Comparison of ENCODE assay signal across 8 cellular contexts in the genomic region with DNA sequence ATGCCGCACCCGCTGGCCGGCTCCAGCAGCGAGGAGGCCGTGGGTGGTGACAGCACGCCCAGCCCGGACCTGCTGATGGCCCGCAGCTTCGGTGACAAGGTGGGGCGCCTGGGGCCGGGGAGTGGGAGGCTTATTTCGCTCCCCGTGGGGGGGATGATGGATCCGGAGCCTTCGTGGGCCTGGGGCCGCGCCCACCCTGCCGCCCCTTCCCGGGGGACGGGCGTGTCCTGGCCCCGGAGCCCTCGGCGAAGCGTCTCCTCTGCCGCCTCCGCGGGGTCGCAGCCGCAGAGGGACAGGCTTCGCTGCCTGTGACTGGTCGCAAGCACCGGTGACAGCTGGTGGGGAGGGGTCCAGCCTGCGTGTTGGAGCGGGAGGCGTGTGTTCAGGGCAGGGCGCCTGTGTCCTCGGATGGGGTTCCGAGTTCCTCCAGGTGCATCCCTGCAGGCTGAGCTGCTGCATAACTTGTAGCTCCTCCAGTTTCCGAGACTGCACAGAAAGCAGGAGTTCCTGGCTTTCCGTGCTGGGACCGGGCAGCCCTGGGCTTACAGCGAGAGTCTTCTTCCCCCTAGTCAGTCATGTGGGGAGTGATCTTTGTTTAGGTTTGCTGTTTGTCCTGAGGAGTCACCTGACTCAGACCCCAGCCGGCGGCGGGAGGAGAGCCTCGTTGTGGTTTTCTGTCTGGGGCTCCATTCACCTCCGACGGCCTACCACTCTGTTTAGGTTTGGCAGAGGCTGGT. TPM values are rescaled to one million over a fixed set of nuclear protein-coding genes. Genes with fewer than 3 reads are reported as not detected.
A peak's percentile ranks its signal among the peaks of the same experiment; 100 is the strongest.
DNase-seq lines count a peak whose midpoint lies in the region; ATAC-seq and TF ChIP-seq lines count a peak whose summit lies in the region.

No MANE protein-coding gene starts in this region.

- peak overlapping the region; percentile 99 for H3K4me3 ChIP-seq in SJCRH30
- H3K4me3 ChIP-seq in adipocyte (ENCODE audit: low read length): peak overlapping the region; percentile 92
- H3K4me3 ChIP-seq in cardiac muscle cell: peak overlapping the region; percentile 95

- H3K27ac ChIP-seq in SJCRH30: peak overlapping the region; percentile 10; the same call in 1 of the 2 replicates
- H3K27ac ChIP-seq in cardiac muscle cell: peak overlapping the region; percentile 25

- peak overlapping the region; percentile 85 for H3K4me3 Mint-ChIP-seq in osteocyte (ENCODE audit: unreplicated experiment)

- ATAC-seq in GM21723 (IDR thresholded peaks at IDR 0.05; ENCODE audit: unreplicated experiment) (peak; percentile 47), GM19463 (IDR thresholded peaks at IDR 0.05; ENCODE audit: unreplicated experiment) (no peak)

- TF ChIP-seq CTCF in cardiac muscle cell (IDR thresholded peaks at IDR 0.05; ENCODE audit: low read depth, low read length) (no peak), osteocyte (IDR thresholded peaks at IDR 0.05) (no peak)

- in situ Hi-C loops in KBM-7 (cut with MboI; ENCODE audit: low pct_unique_long_range_greater_than_20kb, low sequenced_read_pairs): no loop called here

- peak overlapping the region; percentile 86 for H3K9ac ChIP-seq in adipocyte (ENCODE audit: low read length)

- DNase-seq in DMS79 treated with DMSO at 0.1 percent for 48 hours (lab: John Stamatoyannopoulos, UW) (peak; percentile 68), KBM-7 (peak; percentile 83), SJCRH30 (peak; percentile 71 to 78), adipocyte (ENCODE audit: low read depth) (peak; percentile 78), cardiac muscle cell (ENCODE audit: low read depth in 1 of 2, low spot score in 1 of 2) (peak; percentile 69 to 73), osteocyte (ENCODE audit: extremely low spot score, unreplicated experiment) (peak; percentile 86)

- H3K36me3 ChIP-seq in SJCRH30 (no peaks in the 10 kb centered on the region), adipocyte (ENCODE audit: control insufficient read depth, insufficient read depth, low read length, severe bottlenecking) (no peaks in the 10 kb centered on the region), cardiac muscle cell (no peaks in the 10 kb centered on the region)

- peaks cover 44% of the 10 kb centered on the region for H3K4me1 Mint-ChIP-seq in osteocyte (ENCODE audit: unreplicated experiment)

- peak overlapping the region; percentile 88 for H3K27ac Mint-ChIP-seq in osteocyte (ENCODE audit: unreplicated experiment)

- H3K27me3 ChIP-seq in SJCRH30 (no peaks in the 10 kb centered on the region), adipocyte (replicated peaks; ENCODE audit: control insufficient read depth, insufficient read depth, low read length) (no peaks in the 10 kb centered on the region), cardiac muscle cell (no peaks in the 10 kb centered on the region)

- H3K9me3 Mint-ChIP-seq in osteocyte (ENCODE audit: unreplicated experiment): no peaks in the 10 kb centered on the region

- H3K9me3 ChIP-seq in SJCRH30 (replicated peaks) (no peaks in the 10 kb centered on the region), adipocyte (ENCODE audit: control insufficient read depth, low read length) (no peaks in the 10 kb centered on the region), cardiac muscle cell (ENCODE audit: low read depth) (no peaks in the 10 kb centered on the region)

- peaks cover 7% of the 10 kb centered on the region; the same call in 1 of the 2 replicates for H3K4me1 ChIP-seq in SJCRH30
- H3K4me1 ChIP-seq in adipocyte (ENCODE audit: control insufficient read depth, insufficient read depth, low read length): peaks cover 58% of the 10 kb centered on the region
- no peaks in the 10 kb centered on the region for H3K4me1 ChIP-seq in cardiac muscle cell (ENCODE audit: low read depth)

- H3K27me3 Mint-ChIP-seq in osteocyte (ENCODE audit: unreplicated experiment): no peaks in the 10 kb centered on the region

- H3K36me3 Mint-ChIP-seq in osteocyte (ENCODE audit: unreplicated experiment): peaks cover 3% of the 10 kb centered on the region

RNA-seq across cellular contexts. Expression of a gene that starts 0.7 kb away (rescaled TPM):
- total RNA-seq in SJCRH30 (2014; rRNA removed; shearing (Covaris generic)): 23.3 and 24.8 TPM in 2 replicates
- 5.9 and 8.3 TPM in 2 replicates for total RNA-seq in cardiac muscle cell
- polyA plus RNA-seq in cardiac muscle cell: 3.1 and 3.4 TPM in 2 replicates
- total RNA-seq in osteocyte: 18.2 and 19.0 TPM in 2 replicates

RNA-seq across cellular contexts. Expression of a gene that starts 33.3 kb away (rescaled TPM):
- total RNA-seq in SJCRH30 (2014; rRNA removed; shearing (Covaris generic)): 36.4 and 43.8 TPM in 2 replicates
- total RNA-seq in cardiac muscle cell (9.8 and 13.1 TPM in 2 replicates), osteocyte (23.9 and 26.6 TPM in 2 replicates)
- polyA plus RNA-seq in cardiac muscle cell: 18.9 and 20.5 TPM in 2 replicates
